Comparison of ENCODE assay signal across 8 cellular contexts in genomic region chr15:74907277-74907870, GRCh38. TPM values are rescaled to one million over a fixed set of nuclear protein-coding genes. Genes with fewer than 3 reads are reported as not detected.
DNase-seq lines count a peak whose midpoint lies in the region; ATAC-seq and TF ChIP-seq lines count a peak whose summit lies in the region.

No MANE protein-coding gene starts in this region.

- peak overlapping the region; percentile 86 for H3K9ac ChIP-seq in DND-41 (ENCODE audit: low read depth, low read length)

- peak; percentile 12; the same call in 2 of the 3 replicates for ATAC-seq in DND-41 (ENCODE audit: insufficient read depth, low read depth)
- peak; percentile 3 to 5 for ATAC-seq in naive thymus-derived CD8-positive, alpha-beta T cell
- ATAC-seq in GM21528 (IDR thresholded peaks at IDR 0.05; ENCODE audit: low FRiP score, unreplicated experiment), result no peak

- peak overlapping the region; percentile 93 for H2AFZ ChIP-seq in DND-41 (ENCODE audit: low read depth, low read length)

- peaks cover 26% of the 10 kb centered on the region for H3K36me3 Mint-ChIP-seq in endothelial cell (ENCODE audit: low read depth, unreplicated experiment)
- H3K36me3 Mint-ChIP-seq in naive thymus-derived CD8-positive, alpha-beta T cell, result peaks cover 0 to 21% (median 3%) of the 10 kb centered on the region in 3 donors

- no peaks in the 10 kb centered on the region for H3K9me3 ChIP-seq in DND-41 (ENCODE audit: insufficient read depth, low read length, severe bottlenecking)

- no peak for DNase-seq in DND-41
- DNase-seq in OCI-M1 (lab: John Stamatoyannopoulos, UW), result peak; percentile 54
- no peak for DNase-seq in endothelial cell (ENCODE audit: low spot score)
- DNase-seq in naive thymus-derived CD8-positive, alpha-beta T cell, result no peak
- DNase-seq in SW480 (ENCODE audit: low spot score), result no peak
- no peak for DNase-seq in NCI-H2081 treated with DMSO at 0.1 percent for 48 hours (lab: John Stamatoyannopoulos, UW)
- DNase-seq in SIG-M5 (lab: John Stamatoyannopoulos, UW), result no peak

- TF ChIP-seq CTCF in DND-41 (IDR thresholded peaks at IDR 0.05; ENCODE audit: borderline replicate concordance, extremely low read depth, low read length, poor library complexity, severe bottlenecking) (no peak), endothelial cell (IDR thresholded peaks at IDR 0.05; ENCODE audit: unreplicated experiment) (no peak)

- no peaks in the 10 kb centered on the region for H3K27me3 ChIP-seq in DND-41 (ENCODE audit: insufficient read depth, low read length, poor library complexity)

- H3K4me1 ChIP-seq in DND-41 (ENCODE audit: insufficient read depth, low read length), result peaks cover 24% of the 10 kb centered on the region

- peaks cover 25% of the 10 kb centered on the region for H3K36me3 ChIP-seq in DND-41 (ENCODE audit: insufficient read depth, low read length)

- H3K4me3 ChIP-seq in DND-41 (ENCODE audit: low read depth in 1 of 2, low read length in 2 of 2), result peak overlapping the region; percentile 69 to 73; a peak in 3 of 4 replicates

- no peaks in the 10 kb centered on the region for H4K20me1 ChIP-seq in DND-41 (ENCODE audit: insufficient read depth, low read length)

- no peaks in the 10 kb centered on the region for H3K9me3 Mint-ChIP-seq in endothelial cell (ENCODE audit: unreplicated experiment)
- H3K9me3 Mint-ChIP-seq in naive thymus-derived CD8-positive, alpha-beta T cell, result no peaks in the 10 kb centered on the region

- H3K4me1 Mint-ChIP-seq in endothelial cell (ENCODE audit: unreplicated experiment), result peaks cover 26% of the 10 kb centered on the region
- peaks cover 22 to 39% (median 35%) of the 10 kb centered on the region in 4 donors for H3K4me1 Mint-ChIP-seq in naive thymus-derived CD8-positive, alpha-beta T cell

- H3K27ac Mint-ChIP-seq in endothelial cell (ENCODE audit: unreplicated experiment), result peak overlapping the region; percentile 36
- peak overlapping the region; percentile 93 to 99 (median 97) for H3K27ac Mint-ChIP-seq in naive thymus-derived CD8-positive, alpha-beta T cell

- H3K27me3 Mint-ChIP-seq in endothelial cell (ENCODE audit: unreplicated experiment), result peaks cover 7% of the 10 kb centered on the region
- no peaks in the 10 kb centered on the region for H3K27me3 Mint-ChIP-seq in naive thymus-derived CD8-positive, alpha-beta T cell

- POLR2A ChIA-PET in naive thymus-derived CD8-positive, alpha-beta T cell (lab: Charles Lee), result interaction anchor here (0.6 to 4.7 kb wide), 13 partner anchors 11 to 292 kb away, joined by 3 to 28 read pairs (median 5); partner anchors contain the start of genes CLK3, COX5A, MPI and ULK3

- H3K27ac ChIP-seq in DND-41 (ENCODE audit: low read length), result peak overlapping the region; percentile 72

- H3K79me2 ChIP-seq in DND-41 (ENCODE audit: insufficient read depth, low read length), result peaks cover 22% of the 10 kb centered on the region

- H3K4me2 ChIP-seq in DND-41 (ENCODE audit: insufficient read depth, low read length), result peak overlapping the region; percentile 68

- peak overlapping the region; percentile 97 for H3K4me3 Mint-ChIP-seq in endothelial cell (ENCODE audit: unreplicated experiment)
- H3K4me3 Mint-ChIP-seq in naive thymus-derived CD8-positive, alpha-beta T cell, result peak overlapping the region; percentile 94 to 99 (median 98)

RNA-seq across cellular contexts. Expression of gene FAM219B, which starts 0.7 kb away (rescaled TPM):
- 70.0 TPM for total RNA-seq in endothelial cell (ENCODE audit: unreplicated experiment)
- total RNA-seq in naive thymus-derived CD8-positive, alpha-beta T cell, result 10 to 100 TPM; 80.2 to 91.5 TPM
- polyA plus RNA-seq in naive thymus-derived CD8-positive, alpha-beta T cell, result 10 to 100 TPM; 18.8 to 22.3 (median 20.7) TPM

RNA-seq across cellular contexts. Expression of gene MPI, which starts 17.5 kb away (rescaled TPM):
- 22.2 TPM for total RNA-seq in endothelial cell (ENCODE audit: unreplicated experiment)
- total RNA-seq in naive thymus-derived CD8-positive, alpha-beta T cell, result 10 to 100 TPM; 74.3 to 77.4 TPM
- polyA plus RNA-seq in naive thymus-derived CD8-positive, alpha-beta T cell, result 10 to 100 TPM; 80.5 to 85.6 (median 85.3) TPM

RNA-seq across cellular contexts. Expression of gene COX5A, which starts 30.5 kb away (rescaled TPM):
- total RNA-seq in endothelial cell (ENCODE audit: unreplicated experiment), result 182 TPM
- 10 to 100 TPM; 60.0 to 66.0 TPM for total RNA-seq in naive thymus-derived CD8-positive, alpha-beta T cell
- 100 to 1,000 TPM; 268 to 362 (median 276) TPM for polyA plus RNA-seq in naive thymus-derived CD8-positive, alpha-beta T cell

RNA-seq across cellular contexts. Expression of gene SCAMP2, which starts 34.2 kb away (rescaled TPM):
- total RNA-seq in endothelial cell (ENCODE audit: unreplicated experiment), result 56.1 TPM
- 100 to 1,000 TPM; 113 to 117 TPM for total RNA-seq in naive thymus-derived CD8-positive, alpha-beta T cell
- polyA plus RNA-seq in naive thymus-derived CD8-positive, alpha-beta T cell, result 100 to 1,000 TPM; 109 to 121 (median 119) TPM

RNA-seq across cellular contexts. Expression of gene RPP25, which starts 49.2 kb away (rescaled TPM):
- total RNA-seq in endothelial cell (ENCODE audit: unreplicated experiment), result 24.0 TPM
- total RNA-seq in naive thymus-derived CD8-positive, alpha-beta T cell, result 1 to 10 TPM; 3.8 to 4.1 TPM
- polyA plus RNA-seq in naive thymus-derived CD8-positive, alpha-beta T cell, result 1 to 10 TPM; 2.8 to 4.3 (median 4.2) TPM
